ENCODE assay signal across 20 cellular contexts in genomic region chr2:189097934-189098333, GRCh38.
"Had no signal": no experiment of that assay in that cellular context is flagged by ENCODE, and none has a peak within 500 bp of the region (broad histone marks: within the 10 kb centered on the region; RNA-seq: fewer than 3 reads in every experiment).

No MANE protein-coding gene starts in this region.

- H3K27me3 ChIP-seq: foreskin keratinocyte, spleen, tibial artery had no signal

- FAIRE-seq: colon, kidney had no signal

- ATAC-seq: foreskin keratinocyte; left lobe of liver; lower lobe of right lung; naive thymus-derived CD4-positive, alpha-beta T cell; sciatic nerve; stimulated activated naive CD8-positive, alpha-beta T cell treated with anti-CD3 and anti-CD28 coated beads, Interleukin-15, amount 100 ng/mL, for 72 hours; WTC11 had no signal

- H3K4me3 ChIP-seq: lower lobe of right lung, spleen, tibial artery had no signal

- H3K27ac ChIP-seq: foreskin keratinocyte, lower lobe of right lung, spleen had no signal

- H3K9me3 ChIP-seq: lower lobe of right lung, spleen, tibial artery had no signal

- H3K4me1 ChIP-seq: spleen had no signal

- H3K36me3 ChIP-seq: lower lobe of right lung, spleen, tibial artery had no signal

- DNase-seq: activated gamma-delta T cell treated with Interleukin-2 at 50 U/mL for 16 hours; activated T-cell treated with anti-CD3 and anti-CD28 coated beads, Interleukin-2, amount 50 U/mL, for 1 hour; aorta; central memory CD4-positive, alpha-beta T cell; effector memory CD4-positive, alpha-beta T cell; foreskin keratinocyte; kidney; lower lobe of right lung; mesendoderm; naive thymus-derived CD4-positive, alpha-beta T cell; occipital lobe; spleen; stimulated activated CD4-positive, alpha-beta T cell treated with anti-CD3 and anti-CD28 coated beads, Interleukin-4, amount 100 ng/mL, for 24 hours; stimulated activated naive CD8-positive, alpha-beta T cell treated with anti-CD3 and anti-CD28 coated beads, Interleukin-15, amount 100 ng/mL, for 72 hours; T-helper 9 cell; tibial artery had no signal
